ENCODE assay signal across 4 cellular contexts in the genomic region with DNA sequence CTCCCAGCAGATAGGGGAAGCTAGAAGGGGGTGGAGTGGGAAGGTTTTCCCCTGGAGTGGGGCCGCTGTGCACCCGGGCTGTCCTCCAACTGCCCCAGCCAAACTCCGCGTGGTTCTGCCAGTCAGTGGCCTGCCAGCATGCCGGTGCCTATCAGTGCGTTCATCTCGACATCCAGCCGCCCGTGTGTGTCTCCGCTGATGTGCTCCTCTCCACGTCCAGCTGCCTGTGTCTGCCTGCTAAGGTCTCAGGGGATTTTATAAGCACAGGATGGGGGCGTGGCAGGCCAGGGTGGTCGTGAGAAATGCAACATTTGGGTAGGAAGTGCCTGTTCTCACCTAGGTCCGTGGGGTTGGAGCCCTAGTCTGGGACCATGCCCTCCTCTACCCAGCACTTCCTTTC. TPM values are rescaled to one million over a fixed set of nuclear protein-coding genes. Genes with fewer than 3 reads are reported as not detected.
"Had no signal": no experiment of that assay in that cellular context is flagged by ENCODE, and none has a peak within 500 bp of the region (broad histone marks: within the 10 kb centered on the region; RNA-seq: fewer than 3 reads in every experiment).

No MANE protein-coding gene starts in this region.

RNA-seq across cellular contexts. Expression of a gene that starts 17.0 kb away (rescaled TPM):
- total RNA-seq: dermis microvascular lymphatic vessel endothelial cell, glomerular endothelial cell, osteoblast had no signal
- polyA plus RNA-seq: smooth muscle cell had no signal
